In the genomic region with DNA sequence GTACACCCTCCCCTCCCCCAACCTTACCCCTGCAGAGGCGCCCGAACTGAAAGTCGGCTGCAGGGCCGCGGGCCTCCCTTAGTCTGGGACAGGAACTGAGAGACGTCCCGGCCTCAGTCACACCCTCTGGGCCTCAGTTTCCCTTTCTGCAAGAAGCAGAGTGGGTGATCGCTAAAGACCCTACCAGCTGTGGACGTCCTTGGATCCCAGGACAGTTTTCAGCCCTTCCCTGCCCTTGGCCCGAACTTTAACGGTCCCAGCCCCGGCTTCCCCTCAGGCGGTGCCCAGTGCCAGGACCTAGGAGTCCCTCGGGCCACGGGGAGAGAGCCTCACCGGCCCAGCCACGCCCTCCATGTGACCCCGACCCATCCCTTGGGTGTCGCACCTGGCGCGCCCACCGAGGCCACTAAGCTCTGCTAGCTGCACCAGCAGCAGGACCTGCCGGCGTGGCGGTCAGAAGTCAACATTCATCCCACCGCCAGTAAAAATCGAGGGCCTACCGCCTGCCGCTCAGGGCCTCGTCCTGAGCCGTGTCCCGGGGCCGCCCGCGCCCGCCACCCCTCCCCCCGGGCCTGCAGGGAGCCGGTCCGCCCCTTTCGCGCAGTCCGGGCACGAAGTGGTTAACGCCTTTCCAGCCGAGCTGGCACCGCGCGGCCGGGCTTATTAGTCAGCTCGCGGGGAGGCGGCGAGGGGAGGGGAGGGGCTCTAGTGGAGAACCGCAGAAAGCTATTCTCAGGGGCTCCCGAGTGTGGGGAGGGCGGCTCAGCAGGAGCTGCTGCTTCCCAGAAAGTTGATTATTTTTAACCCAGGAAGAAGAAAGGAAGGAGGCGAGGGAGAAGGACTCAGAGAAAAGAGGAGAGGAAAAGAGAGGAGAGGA, we compare ENCODE assay signal across 1 cellular context.
TF ChIP-seq lines count a peak whose summit lies in the region.

No MANE protein-coding gene starts in this region.

TF ChIP-seq in HepG2, 621 proteins besides CTCF, POLR2A, EP300 and RAD21 (continued from another document and continues in another):
- TF ChIP-seq NR2F6 (IDR thresholded peaks at IDR 0.05), result peak; percentile 96
- TF ChIP-seq NR2F6 (CRISPR knock-in tag; IDR thresholded peaks at IDR 0.05), result peak; percentile 45; the same call in 1 of the 2 replicates
- TF ChIP-seq SKIL (CRISPR knock-in tag; IDR thresholded peaks at IDR 0.05; ENCODE audit: borderline replicate concordance), result peak; percentile 60; the same call in 1 of the 2 replicates
- TF ChIP-seq AKNA (CRISPR knock-in tag; IDR thresholded peaks at IDR 0.05; ENCODE audit: borderline replicate concordance), result 0 out of 2 replicates have a peak, but pooled peaks have one; percentile 36
- no peak for TF ChIP-seq FOXM1 (CRISPR knock-in tag; IDR thresholded peaks at IDR 0.05)
- peak; percentile 65; the same call in 1 of the 2 replicates for TF ChIP-seq SP4 (CRISPR knock-in tag; IDR thresholded peaks at IDR 0.05)
- peak; percentile 88; the same call in 1 of the 2 replicates for TF ChIP-seq CBX5 (CRISPR knock-in tag; IDR thresholded peaks at IDR 0.05; ENCODE audit: borderline replicate concordance)
- no peak for TF ChIP-seq NFYC (CRISPR knock-in tag; IDR thresholded peaks at IDR 0.05)
- TF ChIP-seq ZNF614 (CRISPR knock-in tag; IDR thresholded peaks at IDR 0.05; ENCODE audit: borderline replicate concordance), result peak; percentile 72; the same call in 1 of the 2 replicates
- TF ChIP-seq KLF16 (CRISPR knock-in tag; IDR thresholded peaks at IDR 0.05), result peak in 1 of 2 experiments; percentile 87; a peak in 2 of 4 replicates
- peak; percentile 88; the same call in 1 of the 2 replicates for TF ChIP-seq ZFYVE20 (CRISPR knock-in tag; IDR thresholded peaks at IDR 0.05; ENCODE audit: borderline replicate concordance, low read depth)
- peak; percentile 36; the same call in 1 of the 3 replicates for TF ChIP-seq MXI1 (IDR thresholded peaks at IDR 0.05; ENCODE audit: borderline replicate concordance, low read depth, low read length)
- 0 out of 2 replicates have a peak, but pooled peaks have one; percentile 5 for TF ChIP-seq ZBTB42 (CRISPR knock-in tag; IDR thresholded peaks at IDR 0.05)
- 0 out of 2 replicates have a peak, but pooled peaks have one; percentile 41 for TF ChIP-seq FLYWCH1 (CRISPR knock-in tag; IDR thresholded peaks at IDR 0.05)
- peak; percentile 23; the same call in 1 of the 2 replicates for TF ChIP-seq KDM6A (CRISPR knock-in tag; IDR thresholded peaks at IDR 0.05; ENCODE audit: low read depth)
- peak; percentile 74; the same call in 1 of the 2 replicates for TF ChIP-seq ZSCAN5A (CRISPR knock-in tag; IDR thresholded peaks at IDR 0.05; ENCODE audit: borderline replicate concordance)
- TF ChIP-seq IKZF4 (CRISPR knock-in tag; IDR thresholded peaks at IDR 0.05; ENCODE audit: borderline replicate concordance, low read depth, not compliant biosample characterization), result no peak
- TF ChIP-seq ZFP62 (CRISPR knock-in tag; IDR thresholded peaks at IDR 0.05), result no peak
- TF ChIP-seq STAG1 (CRISPR knock-in tag; IDR thresholded peaks at IDR 0.05), result peak; percentile 40
- TF ChIP-seq CREB3 (CRISPR knock-in tag; IDR thresholded peaks at IDR 0.05), result 0 out of 2 replicates have a peak, but pooled peaks have one; percentile 66
- TF ChIP-seq ZNF414 (CRISPR knock-in tag; IDR thresholded peaks at IDR 0.05), result peak; percentile 71; the same call in 1 of the 2 replicates
- TF ChIP-seq SATB2 (CRISPR knock-in tag; IDR thresholded peaks at IDR 0.05), result no peak
- 0 out of 2 replicates have a peak, but pooled peaks have one; percentile 22 for TF ChIP-seq IKZF5 (CRISPR knock-in tag; IDR thresholded peaks at IDR 0.05)
- TF ChIP-seq SIN3A (IDR thresholded peaks at IDR 0.05; ENCODE audit: borderline replicate concordance, low read depth, low read length), result peak; percentile 46; the same call in 1 of the 2 replicates
- no peak for TF ChIP-seq RFX5 (IDR thresholded peaks at IDR 0.05; ENCODE audit: low read depth, low read length)
- peak; percentile 60 for TF ChIP-seq RXRB (CRISPR knock-in tag; IDR thresholded peaks at IDR 0.05; ENCODE audit: borderline replicate concordance)
- TF ChIP-seq TP53 (CRISPR knock-in tag; conservative IDR thresholded peaks at IDR 0.05), result peak; percentile 57; the same call in 1 of the 2 replicates
- peak; percentile 31 for TF ChIP-seq HNRNPLL (IDR thresholded peaks at IDR 0.05; ENCODE audit: low read depth, low read length, poor library complexity, severe bottlenecking)
- peak; percentile 14; the same call in 1 of the 2 replicates for TF ChIP-seq IRF9 (CRISPR knock-in tag; IDR thresholded peaks at IDR 0.05; ENCODE audit: borderline replicate concordance)
- TF ChIP-seq, protein P1, sequence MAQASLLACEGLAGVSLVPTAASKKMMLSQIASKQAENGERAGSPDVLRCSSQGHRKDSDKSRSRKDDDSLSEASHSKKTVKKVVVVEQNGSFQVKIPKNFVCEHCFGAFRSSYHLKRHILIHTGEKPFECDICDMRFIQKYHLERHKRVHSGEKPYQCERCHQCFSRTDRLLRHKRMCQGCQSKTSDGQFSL (CRISPR knock-in tag; IDR thresholded peaks at IDR 0.05), result peak; percentile 67; the same call in 1 of the 2 replicates
- peak; percentile 69 for TF ChIP-seq GATAD2A (CRISPR knock-in tag; IDR thresholded peaks at IDR 0.05)
- peak; percentile 59; the same call in 1 of the 2 replicates for TF ChIP-seq ZMYM4 (CRISPR knock-in tag; IDR thresholded peaks at IDR 0.05)
- TF ChIP-seq ZNF792 (CRISPR knock-in tag; IDR thresholded peaks at IDR 0.05), result peak; percentile 27; the same call in 1 of the 2 replicates
- TF ChIP-seq, protein P2, sequence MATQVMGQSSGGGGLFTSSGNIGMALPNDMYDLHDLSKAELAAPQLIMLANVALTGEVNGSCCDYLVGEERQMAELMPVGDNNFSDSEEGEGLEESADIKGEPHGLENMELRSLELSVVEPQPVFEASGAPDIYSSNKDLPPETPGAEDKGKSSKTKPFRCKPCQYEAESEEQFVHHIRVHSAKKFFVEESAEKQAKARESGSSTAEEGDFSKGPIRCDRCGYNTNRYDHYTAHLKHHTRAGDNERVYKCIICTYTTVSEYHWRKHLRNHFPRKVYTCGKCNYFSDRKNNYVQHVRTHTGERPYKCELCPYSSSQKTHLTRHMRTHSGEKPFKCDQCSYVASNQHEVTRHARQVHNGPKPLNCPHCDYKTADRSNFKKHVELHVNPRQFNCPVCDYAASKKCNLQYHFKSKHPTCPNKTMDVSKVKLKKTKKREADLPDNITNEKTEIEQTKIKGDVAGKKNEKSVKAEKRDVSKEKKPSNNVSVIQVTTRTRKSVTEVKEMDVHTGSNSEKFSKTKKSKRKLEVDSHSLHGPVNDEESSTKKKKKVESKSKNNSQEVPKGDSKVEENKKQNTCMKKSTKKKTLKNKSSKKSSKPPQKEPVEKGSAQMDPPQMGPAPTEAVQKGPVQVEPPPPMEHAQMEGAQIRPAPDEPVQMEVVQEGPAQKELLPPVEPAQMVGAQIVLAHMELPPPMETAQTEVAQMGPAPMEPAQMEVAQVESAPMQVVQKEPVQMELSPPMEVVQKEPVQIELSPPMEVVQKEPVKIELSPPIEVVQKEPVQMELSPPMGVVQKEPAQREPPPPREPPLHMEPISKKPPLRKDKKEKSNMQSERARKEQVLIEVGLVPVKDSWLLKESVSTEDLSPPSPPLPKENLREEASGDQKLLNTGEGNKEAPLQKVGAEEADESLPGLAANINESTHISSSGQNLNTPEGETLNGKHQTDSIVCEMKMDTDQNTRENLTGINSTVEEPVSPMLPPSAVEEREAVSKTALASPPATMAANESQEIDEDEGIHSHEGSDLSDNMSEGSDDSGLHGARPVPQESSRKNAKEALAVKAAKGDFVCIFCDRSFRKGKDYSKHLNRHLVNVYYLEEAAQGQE (IDR thresholded peaks at IDR 0.05; ENCODE audit: borderline replicate concordance in 1 of 2, low read depth in 1 of 2, low read length in 2 of 2), result peak in 1 of 2 experiments; percentile 6; a peak in 1 of 4 replicates
- TF ChIP-seq, protein P3, sequence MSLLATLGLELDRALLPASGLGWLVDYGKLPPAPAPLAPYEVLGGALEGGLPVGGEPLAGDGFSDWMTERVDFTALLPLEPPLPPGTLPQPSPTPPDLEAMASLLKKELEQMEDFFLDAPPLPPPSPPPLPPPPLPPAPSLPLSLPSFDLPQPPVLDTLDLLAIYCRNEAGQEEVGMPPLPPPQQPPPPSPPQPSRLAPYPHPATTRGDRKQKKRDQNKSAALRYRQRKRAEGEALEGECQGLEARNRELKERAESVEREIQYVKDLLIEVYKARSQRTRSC (CRISPR knock-in tag; IDR thresholded peaks at IDR 0.05; ENCODE audit: low read depth), result no peak
- TF ChIP-seq RNF2 (conservative IDR thresholded peaks at IDR 0.05; ENCODE audit: low read depth), result peak; percentile 85; the same call in 1 of the 2 replicates
